Comparison of ENCODE assay signal across 1 cellular context in the genomic region with DNA sequence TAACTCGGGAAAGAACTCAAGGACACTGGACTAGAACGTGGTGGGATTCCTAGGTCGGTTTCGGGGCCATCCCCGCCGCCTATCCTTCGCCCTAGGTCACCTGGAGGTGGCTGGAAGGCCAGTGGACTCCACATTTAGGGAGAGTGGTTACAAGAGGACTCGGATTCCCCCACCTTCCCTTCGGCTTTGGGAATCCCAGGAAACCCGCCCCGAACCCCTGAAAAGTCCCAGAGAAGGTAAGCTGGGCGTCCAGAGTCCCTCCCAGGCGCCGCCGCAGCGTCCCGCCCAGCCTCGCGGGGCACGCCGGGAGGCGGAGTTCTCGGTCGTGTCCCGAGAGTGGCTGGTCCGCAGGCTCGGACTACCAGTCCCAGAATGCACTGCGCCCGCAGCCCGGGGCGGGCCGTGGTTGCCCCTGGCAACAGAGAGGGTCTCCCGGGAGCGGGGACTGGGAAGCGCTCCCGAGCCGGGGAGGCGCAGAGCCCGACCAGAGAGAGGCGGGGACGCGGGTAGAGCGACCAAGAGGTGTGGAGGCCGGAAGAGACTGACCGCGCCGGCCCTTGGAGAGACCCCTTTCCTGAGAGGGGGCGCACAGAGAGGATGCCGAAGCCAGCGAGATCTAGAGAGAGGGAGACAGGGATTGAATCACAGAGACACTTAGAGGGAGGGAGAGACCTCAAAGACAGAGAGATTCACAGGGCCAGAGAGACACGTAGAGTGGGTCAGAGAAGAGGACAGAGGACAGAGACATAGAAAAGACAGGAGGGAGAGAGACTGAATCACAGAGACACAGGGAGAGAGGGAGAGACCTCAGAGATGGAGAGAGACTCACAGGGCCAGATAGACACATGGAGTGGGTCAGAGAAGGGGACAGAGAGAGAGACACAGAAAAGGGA.
TF ChIP-seq lines count a peak whose summit lies in the region.

No MANE protein-coding gene starts in this region.

TF ChIP-seq in HepG2, 621 proteins besides CTCF, POLR2A, EP300 and RAD21 (continued from another document and continues in another):
- TF ChIP-seq, protein P1, sequence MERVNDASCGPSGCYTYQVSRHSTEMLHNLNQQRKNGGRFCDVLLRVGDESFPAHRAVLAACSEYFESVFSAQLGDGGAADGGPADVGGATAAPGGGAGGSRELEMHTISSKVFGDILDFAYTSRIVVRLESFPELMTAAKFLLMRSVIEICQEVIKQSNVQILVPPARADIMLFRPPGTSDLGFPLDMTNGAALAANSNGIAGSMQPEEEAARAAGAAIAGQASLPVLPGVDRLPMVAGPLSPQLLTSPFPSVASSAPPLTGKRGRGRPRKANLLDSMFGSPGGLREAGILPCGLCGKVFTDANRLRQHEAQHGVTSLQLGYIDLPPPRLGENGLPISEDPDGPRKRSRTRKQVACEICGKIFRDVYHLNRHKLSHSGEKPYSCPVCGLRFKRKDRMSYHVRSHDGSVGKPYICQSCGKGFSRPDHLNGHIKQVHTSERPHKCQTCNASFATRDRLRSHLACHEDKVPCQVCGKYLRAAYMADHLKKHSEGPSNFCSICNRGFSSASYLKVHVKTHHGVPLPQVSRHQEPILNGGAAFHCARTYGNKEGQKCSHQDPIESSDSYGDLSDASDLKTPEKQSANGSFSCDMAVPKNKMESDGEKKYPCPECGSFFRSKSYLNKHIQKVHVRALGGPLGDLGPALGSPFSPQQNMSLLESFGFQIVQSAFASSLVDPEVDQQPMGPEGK (CRISPR knock-in tag; IDR thresholded peaks at IDR 0.05), result peak; percentile 39; the same call in 1 of the 2 replicates
- TF ChIP-seq MIER3 (CRISPR knock-in tag; IDR thresholded peaks at IDR 0.05; ENCODE audit: borderline replicate concordance) (no peak; the same call in 1 of the 2 replicates), SAP130 (CRISPR knock-in tag; IDR thresholded peaks at IDR 0.05; ENCODE audit: low read depth) (peak; percentile 68), KDM2A (CRISPR knock-in tag; IDR thresholded peaks at IDR 0.05; ENCODE audit: borderline replicate concordance, low read depth) (peak; percentile 54; the same call in 1 of the 2 replicates), ZFP62 (CRISPR knock-in tag; IDR thresholded peaks at IDR 0.05) (no peak), ZNF605 (CRISPR knock-in tag; IDR thresholded peaks at IDR 0.05) (peak; percentile 88), GATAD1 (CRISPR knock-in tag; IDR thresholded peaks at IDR 0.05) (peak; percentile 61; the same call in 1 of the 2 replicates), SCMH1 (CRISPR knock-in tag; IDR thresholded peaks at IDR 0.05; ENCODE audit: borderline replicate concordance) (no peak), NFYB (CRISPR knock-in tag; IDR thresholded peaks at IDR 0.05) (peak; percentile 50; the same call in 1 of the 2 replicates), ZNF124 (CRISPR knock-in tag; IDR thresholded peaks at IDR 0.05) (peak; percentile 49; the same call in 1 of the 2 replicates), ELF1 (CRISPR knock-in tag; IDR thresholded peaks at IDR 0.05) (peak; percentile 94), ZNF292 (CRISPR knock-in tag; IDR thresholded peaks at IDR 0.05; ENCODE audit: borderline replicate concordance, low read depth) (no peak), SP5 (CRISPR knock-in tag; IDR thresholded peaks at IDR 0.05; ENCODE audit: borderline replicate concordance, low read depth) (peak; percentile 89), TEAD3 (CRISPR knock-in tag; optimal IDR thresholded peaks at IDR 0.05; ENCODE audit: borderline replicate concordance) (no peak), CC2D1A (CRISPR knock-in tag; IDR thresholded peaks at IDR 0.05) (no peak), GTF3A (CRISPR knock-in tag; conservative IDR thresholded peaks at IDR 0.05) (no peak), YEATS2 (CRISPR knock-in tag; IDR thresholded peaks at IDR 0.05; ENCODE audit: borderline replicate concordance) (peak; percentile 76), HCFC1 (IDR thresholded peaks at IDR 0.05; ENCODE audit: low read depth, low read length) (peak; percentile 95), ZNF335 (CRISPR knock-in tag; IDR thresholded peaks at IDR 0.05) (0 out of 2 replicates have a peak, but pooled peaks have one; percentile 32), BRD4 (CRISPR knock-in tag; IDR thresholded peaks at IDR 0.05) (no peak), MED1 (CRISPR knock-in tag; IDR thresholded peaks at IDR 0.05) (0 out of 2 replicates have a peak, but pooled peaks have one; percentile 15), KAT8 (CRISPR knock-in tag; IDR thresholded peaks at IDR 0.05) (peak; percentile 85), ZNF296 (CRISPR knock-in tag; conservative IDR thresholded peaks at IDR 0.05) (no peak)
- TF ChIP-seq, protein P2, sequence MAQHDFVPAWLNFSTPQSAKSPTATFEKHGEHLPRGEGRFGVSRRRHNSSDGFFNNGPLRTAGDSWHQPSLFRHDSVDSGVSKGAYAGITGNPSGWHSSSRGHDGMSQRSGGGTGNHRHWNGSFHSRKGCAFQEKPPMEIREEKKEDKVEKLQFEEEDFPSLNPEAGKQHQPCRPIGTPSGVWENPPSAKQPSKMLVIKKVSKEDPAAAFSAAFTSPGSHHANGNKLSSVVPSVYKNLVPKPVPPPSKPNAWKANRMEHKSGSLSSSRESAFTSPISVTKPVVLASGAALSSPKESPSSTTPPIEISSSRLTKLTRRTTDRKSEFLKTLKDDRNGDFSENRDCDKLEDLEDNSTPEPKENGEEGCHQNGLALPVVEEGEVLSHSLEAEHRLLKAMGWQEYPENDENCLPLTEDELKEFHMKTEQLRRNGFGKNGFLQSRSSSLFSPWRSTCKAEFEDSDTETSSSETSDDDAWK (CRISPR knock-in tag; IDR thresholded peaks at IDR 0.05), result no peak
- TF ChIP-seq, protein P3, sequence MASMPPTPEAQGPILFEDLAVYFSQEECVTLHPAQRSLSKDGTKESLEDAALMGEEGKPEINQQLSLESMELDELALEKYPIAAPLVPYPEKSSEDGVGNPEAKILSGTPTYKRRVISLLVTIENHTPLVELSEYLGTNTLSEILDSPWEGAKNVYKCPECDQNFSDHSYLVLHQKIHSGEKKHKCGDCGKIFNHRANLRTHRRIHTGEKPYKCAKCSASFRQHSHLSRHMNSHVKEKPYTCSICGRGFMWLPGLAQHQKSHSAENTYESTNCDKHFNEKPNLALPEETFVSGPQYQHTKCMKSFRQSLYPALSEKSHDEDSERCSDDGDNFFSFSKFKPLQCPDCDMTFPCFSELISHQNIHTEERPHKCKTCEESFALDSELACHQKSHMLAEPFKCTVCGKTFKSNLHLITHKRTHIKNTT (CRISPR knock-in tag; IDR thresholded peaks at IDR 0.05), result no peak
- TF ChIP-seq, protein P4, sequence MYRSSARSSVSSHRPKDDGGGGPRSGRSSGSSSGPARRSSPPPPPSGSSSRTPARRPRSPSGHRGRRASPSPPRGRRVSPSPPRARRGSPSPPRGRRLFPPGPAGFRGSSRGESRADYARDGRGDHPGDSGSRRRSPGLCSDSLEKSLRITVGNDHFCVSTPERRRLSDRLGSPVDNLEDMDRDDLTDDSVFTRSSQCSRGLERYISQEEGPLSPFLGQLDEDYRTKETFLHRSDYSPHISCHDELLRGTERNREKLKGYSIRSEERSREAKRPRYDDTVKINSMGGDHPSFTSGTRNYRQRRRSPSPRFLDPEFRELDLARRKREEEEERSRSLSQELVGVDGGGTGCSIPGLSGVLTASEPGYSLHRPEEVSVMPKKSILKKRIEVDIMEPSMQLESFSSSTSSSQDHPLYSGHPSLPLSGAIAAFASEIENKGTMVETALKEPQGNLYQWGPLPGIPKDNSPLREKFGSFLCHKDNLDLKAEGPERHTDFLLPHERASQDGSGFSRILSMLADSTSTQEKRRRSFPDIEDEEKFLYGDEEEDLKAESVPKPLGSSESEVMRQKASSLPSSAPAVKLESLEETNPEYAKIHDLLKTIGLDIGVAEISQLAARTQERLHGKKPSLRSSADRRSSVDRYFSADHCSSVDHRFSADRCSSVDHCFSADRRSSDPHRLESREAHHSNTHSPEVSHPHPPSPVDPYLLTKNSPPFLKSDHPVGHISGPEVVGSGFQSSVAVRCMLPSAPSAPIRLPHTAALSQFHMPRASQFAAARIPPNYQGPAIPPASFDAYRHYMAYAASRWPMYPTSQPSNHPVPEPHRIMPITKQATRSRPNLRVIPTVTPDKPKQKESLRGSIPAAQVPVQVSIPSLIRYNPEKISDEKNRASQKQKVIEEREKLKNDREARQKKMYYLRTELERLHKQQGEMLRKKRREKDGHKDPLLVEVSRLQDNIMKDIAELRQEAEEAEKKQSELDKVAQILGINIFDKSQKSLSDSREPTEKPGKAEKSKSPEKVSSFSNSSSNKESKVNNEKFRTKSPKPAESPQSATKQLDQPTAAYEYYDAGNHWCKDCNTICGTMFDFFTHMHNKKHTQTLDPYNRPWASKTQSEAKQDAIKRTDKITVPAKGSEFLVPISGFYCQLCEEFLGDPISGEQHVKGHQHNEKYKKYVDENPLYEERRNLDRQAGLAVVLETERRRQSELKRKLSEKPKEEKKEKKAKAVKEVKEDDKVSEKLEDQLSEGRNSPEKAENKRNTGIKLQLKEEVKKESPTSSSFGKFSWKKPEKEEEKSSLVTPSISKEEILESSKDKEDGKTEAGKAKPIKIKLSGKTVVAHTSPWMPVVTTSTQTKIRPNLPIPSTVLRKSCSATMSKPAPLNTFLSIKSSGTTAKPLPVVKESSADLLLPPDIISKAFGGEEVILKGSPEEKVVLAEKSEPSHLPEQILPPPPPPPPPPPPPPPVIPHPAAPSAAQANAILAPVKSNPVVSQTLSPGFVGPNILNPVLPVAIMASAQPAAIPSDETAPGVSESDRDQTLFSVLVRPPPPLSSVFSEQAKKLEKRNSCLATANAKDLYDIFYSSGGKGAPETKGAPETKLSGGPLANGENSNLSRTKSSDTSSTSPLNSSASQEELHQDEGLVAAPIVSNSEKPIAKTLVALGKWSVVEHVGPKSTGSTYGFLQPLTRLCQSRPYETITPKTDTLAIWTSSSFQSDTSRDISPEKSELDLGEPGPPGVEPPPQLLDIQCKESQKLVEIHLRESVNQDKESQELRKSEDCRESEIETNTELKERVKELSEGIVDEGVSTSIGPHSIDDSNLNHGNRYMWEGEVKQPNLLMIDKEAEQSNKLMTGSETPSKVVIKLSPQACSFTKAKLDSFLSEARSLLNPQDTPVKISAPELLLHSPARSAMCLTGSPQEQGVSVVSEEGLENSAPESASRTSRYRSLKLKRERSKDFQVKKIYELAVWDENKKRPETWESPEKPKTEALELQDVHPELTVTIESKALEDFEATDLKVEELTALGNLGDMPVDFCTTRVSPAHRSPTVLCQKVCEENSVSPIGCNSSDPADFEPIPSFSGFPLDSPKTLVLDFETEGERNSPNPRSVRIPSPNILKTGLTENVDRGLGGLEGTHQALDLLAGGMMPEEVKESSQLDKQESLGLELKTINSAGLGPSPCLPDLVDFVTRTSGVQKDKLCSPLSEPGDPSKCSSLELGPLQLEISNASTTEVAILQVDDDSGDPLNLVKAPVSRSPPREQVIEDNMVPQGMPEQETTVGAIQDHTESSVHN (CRISPR knock-in tag; IDR thresholded peaks at IDR 0.05), result peak; percentile 54; the same call in 1 of the 2 replicates
- TF ChIP-seq, protein P5, sequence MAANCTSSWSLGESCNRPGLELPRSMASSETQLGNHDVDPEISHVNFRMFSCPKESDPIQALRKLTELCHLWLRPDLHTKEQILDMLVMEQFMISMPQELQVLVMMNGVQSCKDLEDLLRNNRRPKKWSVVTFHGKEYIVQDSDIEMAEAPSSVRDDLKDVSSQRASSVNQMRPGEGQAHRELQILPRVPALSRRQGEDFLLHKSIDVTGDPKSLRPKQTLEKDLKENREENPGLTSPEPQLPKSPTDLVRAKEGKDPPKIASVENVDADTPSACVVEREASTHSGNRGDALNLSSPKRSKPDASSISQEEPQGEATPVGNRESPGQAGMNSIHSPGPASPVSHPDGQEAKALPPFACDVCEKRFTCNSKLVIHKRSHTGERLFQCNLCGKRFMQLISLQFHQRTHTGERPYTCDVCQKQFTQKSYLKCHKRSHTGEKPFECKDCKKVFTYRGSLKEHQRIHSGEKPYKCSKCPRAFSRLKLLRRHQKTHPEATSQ (CRISPR knock-in tag; IDR thresholded peaks at IDR 0.05; ENCODE audit: borderline replicate concordance), result no peak
- TF ChIP-seq, protein P6, sequence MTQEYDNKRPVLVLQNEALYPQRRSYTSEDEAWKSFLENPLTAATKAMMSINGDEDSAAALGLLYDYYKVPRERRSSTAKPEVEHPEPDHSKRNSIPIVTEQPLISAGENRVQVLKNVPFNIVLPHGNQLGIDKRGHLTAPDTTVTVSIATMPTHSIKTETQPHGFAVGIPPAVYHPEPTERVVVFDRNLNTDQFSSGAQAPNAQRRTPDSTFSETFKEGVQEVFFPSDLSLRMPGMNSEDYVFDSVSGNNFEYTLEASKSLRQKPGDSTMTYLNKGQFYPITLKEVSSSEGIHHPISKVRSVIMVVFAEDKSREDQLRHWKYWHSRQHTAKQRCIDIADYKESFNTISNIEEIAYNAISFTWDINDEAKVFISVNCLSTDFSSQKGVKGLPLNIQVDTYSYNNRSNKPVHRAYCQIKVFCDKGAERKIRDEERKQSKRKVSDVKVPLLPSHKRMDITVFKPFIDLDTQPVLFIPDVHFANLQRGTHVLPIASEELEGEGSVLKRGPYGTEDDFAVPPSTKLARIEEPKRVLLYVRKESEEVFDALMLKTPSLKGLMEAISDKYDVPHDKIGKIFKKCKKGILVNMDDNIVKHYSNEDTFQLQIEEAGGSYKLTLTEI (CRISPR knock-in tag; conservative IDR thresholded peaks at IDR 0.05), result no peak
- TF ChIP-seq, protein P7, sequence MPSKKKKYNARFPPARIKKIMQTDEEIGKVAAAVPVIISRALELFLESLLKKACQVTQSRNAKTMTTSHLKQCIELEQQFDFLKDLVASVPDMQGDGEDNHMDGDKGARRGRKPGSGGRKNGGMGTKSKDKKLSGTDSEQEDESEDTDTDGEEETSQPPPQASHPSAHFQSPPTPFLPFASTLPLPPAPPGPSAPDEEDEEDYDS (CRISPR knock-in tag; IDR thresholded peaks at IDR 0.05), result peak; percentile 61
- TF ChIP-seq, protein P8, sequence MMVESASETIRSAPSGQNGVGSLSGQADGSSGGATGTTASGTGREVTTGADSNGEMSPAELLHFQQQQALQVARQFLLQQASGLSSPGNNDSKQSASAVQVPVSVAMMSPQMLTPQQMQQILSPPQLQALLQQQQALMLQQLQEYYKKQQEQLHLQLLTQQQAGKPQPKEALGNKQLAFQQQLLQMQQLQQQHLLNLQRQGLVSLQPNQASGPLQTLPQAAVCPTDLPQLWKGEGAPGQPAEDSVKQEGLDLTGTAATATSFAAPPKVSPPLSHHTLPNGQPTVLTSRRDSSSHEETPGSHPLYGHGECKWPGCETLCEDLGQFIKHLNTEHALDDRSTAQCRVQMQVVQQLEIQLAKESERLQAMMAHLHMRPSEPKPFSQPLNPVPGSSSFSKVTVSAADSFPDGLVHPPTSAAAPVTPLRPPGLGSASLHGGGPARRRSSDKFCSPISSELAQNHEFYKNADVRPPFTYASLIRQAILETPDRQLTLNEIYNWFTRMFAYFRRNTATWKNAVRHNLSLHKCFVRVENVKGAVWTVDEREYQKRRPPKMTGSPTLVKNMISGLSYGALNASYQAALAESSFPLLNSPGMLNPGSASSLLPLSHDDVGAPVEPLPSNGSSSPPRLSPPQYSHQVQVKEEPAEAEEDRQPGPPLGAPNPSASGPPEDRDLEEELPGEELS (CRISPR knock-in tag; IDR thresholded peaks at IDR 0.05), result no peak
- TF ChIP-seq, protein P9, sequence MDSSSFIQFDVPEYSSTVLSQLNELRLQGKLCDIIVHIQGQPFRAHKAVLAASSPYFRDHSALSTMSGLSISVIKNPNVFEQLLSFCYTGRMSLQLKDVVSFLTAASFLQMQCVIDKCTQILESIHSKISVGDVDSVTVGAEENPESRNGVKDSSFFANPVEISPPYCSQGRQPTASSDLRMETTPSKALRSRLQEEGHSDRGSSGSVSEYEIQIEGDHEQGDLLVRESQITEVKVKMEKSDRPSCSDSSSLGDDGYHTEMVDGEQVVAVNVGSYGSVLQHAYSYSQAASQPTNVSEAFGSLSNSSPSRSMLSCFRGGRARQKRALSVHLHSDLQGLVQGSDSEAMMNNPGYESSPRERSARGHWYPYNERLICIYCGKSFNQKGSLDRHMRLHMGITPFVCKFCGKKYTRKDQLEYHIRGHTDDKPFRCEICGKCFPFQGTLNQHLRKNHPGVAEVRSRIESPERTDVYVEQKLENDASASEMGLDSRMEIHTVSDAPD (CRISPR knock-in tag; IDR thresholded peaks at IDR 0.05), result no peak
